ENCODE assay signal across 27 cellular contexts in genomic region chr7:37392673-37393017, GRCh38. TPM values are rescaled to one million over a fixed set of nuclear protein-coding genes. Genes with fewer than 3 reads are reported as not detected.
A peak's percentile ranks its signal among the peaks of the same experiment; 100 is the strongest.
DNase-seq lines count a peak whose midpoint lies in the region; ATAC-seq and TF ChIP-seq lines count a peak whose summit lies in the region.
"Had no signal": no experiment of that assay in that cellular context is flagged by ENCODE, and none has a peak within 500 bp of the region (broad histone marks: within the 10 kb centered on the region; RNA-seq: fewer than 3 reads in every experiment).

No MANE protein-coding gene starts in this region.

- peak overlapping the region; percentile 89 for H3K27ac Mint-ChIP-seq in dendritic cell treated with granulocyte-macrophage colony-stimulating factor and Interleukin-4, amounts not matched to agents 40 ng/mL and 50 ng/mL, for 4 days
- peak overlapping the region in 5 of 9 donors; percentile 2 to 82 (median 73) for H3K27ac Mint-ChIP-seq in naive thymus-derived CD4-positive, alpha-beta T cell
- H3K27ac Mint-ChIP-seq: activated CD8-positive, alpha-beta T cell treated with anti-CD3 and anti-CD28 coated beads for 36 hours had no signal

- peaks cover 17% of the 10 kb centered on the region for H3K4me1 ChIP-seq in BLaER1
- peaks cover 0 to 21% of the 10 kb centered on the region in 2 donors for H3K4me1 ChIP-seq in naive thymus-derived CD4-positive, alpha-beta T cell (ENCODE audit: control insufficient read depth in 2 of 2, insufficient read depth in 2 of 2, low read length in 2 of 2)
- H3K4me1 ChIP-seq: BE2C, foreskin keratinocyte had no signal

- POLR2A ChIA-PET in naive thymus-derived CD4-positive, alpha-beta T cell (lab: Charles Lee) = no interaction called here

- H3K9ac ChIP-seq in BLaER1 = no peak overlapping the region
- H3K9ac ChIP-seq: GM23248 had no signal

- H3K4me3 ChIP-seq in BLaER1 (no peak overlapping the region), HL-60 (replicated peaks; ENCODE audit: insufficient read depth, low read length) (no peak overlapping the region)
- no peak overlapping the region for H3K4me3 ChIP-seq in naive thymus-derived CD4-positive, alpha-beta T cell (ENCODE audit: low read length)
- H3K4me3 ChIP-seq: GM23248, hepatocyte had no signal

- DNase-seq in HL-60 (ENCODE audit: low read depth in 1 of 2, low spot score in 1 of 2) = no peak
- no peak for DNase-seq in naive thymus-derived CD4-positive, alpha-beta T cell
- DNase-seq in NCI-H128 (lab: John Stamatoyannopoulos, UW; ENCODE audit: unreplicated experiment) = no peak
- DNase-seq in stimulated activated naive CD4-positive, alpha-beta T cell (lab: John Stamatoyannopoulos, UW) = no peak
- DNase-seq in pons (ENCODE audit: low spot score) = no peak
- DNase-seq: activated CD8-positive, alpha-beta T cell treated with anti-CD3 and anti-CD28 coated beads for 36 hours; activated effector memory CD4-positive, alpha-beta T cell treated with Interleukin-2 at 50 U/mL for 16 hours; BE2C; COR-L47; effector memory CD8-positive, alpha-beta T cell; foreskin keratinocyte; GM23248; Karpas-422; naive thymus-derived CD8-positive, alpha-beta T cell; NCI-H1436 treated with DMSO at 0.1 percent for 48 hours; NCI-H2107; NCI-H774; small intestine; stimulated activated CD4-positive, alpha-beta T cell treated with anti-CD3 and anti-CD28 coated beads, Interleukin-2, amount 100 ng/mL, for 24 hours; T-cell had no signal

- TF ChIP-seq CTCF in HL-60 (IDR thresholded peaks at IDR 0.05; ENCODE audit: insufficient read depth, low read length) = no peak

- peaks cover 10% of the 10 kb centered on the region for H3K36me3 Mint-ChIP-seq in dendritic cell treated with granulocyte-macrophage colony-stimulating factor and Interleukin-4, amounts not matched to agents 40 ng/mL and 50 ng/mL, for 4 days (ENCODE audit: low read depth)
- peaks cover 0 to 14% (median 0%) of the 10 kb centered on the region in 5 donors for H3K36me3 Mint-ChIP-seq in naive thymus-derived CD4-positive, alpha-beta T cell

- H3K4me2 ChIP-seq in BLaER1 = peak overlapping the region; percentile 32
- H3K4me2 ChIP-seq: hepatocyte had no signal

- H3K9me3 ChIP-seq in BLaER1 = no peaks in the 10 kb centered on the region
- no peaks in the 10 kb centered on the region for H3K9me3 ChIP-seq in naive thymus-derived CD4-positive, alpha-beta T cell (ENCODE audit: control insufficient read depth in 2 of 3, low read length in 3 of 3)
- H3K9me3 ChIP-seq: BE2C had no signal

- 0 out of 2 replicates have a peak, but pooled peaks cover 7% of the 10 kb centered on the region for H4K20me1 ChIP-seq in BLaER1

- H3K27me3 Mint-ChIP-seq in dendritic cell treated with granulocyte-macrophage colony-stimulating factor and Interleukin-4, amounts not matched to agents 40 ng/mL and 50 ng/mL, for 4 days = no peaks in the 10 kb centered on the region
- H3K27me3 Mint-ChIP-seq in naive thymus-derived CD4-positive, alpha-beta T cell = no peaks in the 10 kb centered on the region
- H3K27me3 Mint-ChIP-seq: activated CD8-positive, alpha-beta T cell treated with anti-CD3 and anti-CD28 coated beads for 36 hours; effector memory CD8-positive, alpha-beta T cell; naive thymus-derived CD8-positive, alpha-beta T cell; T-cell had no signal

- CTCF ChIA-PET in naive thymus-derived CD4-positive, alpha-beta T cell (lab: Charles Lee) = interaction anchor here (0.9 kb wide), 1 partner anchor 119 kb away, joined by 3 read pairs; no protein-coding TSS in a partner anchor

- H3K4me3 Mint-ChIP-seq in dendritic cell treated with granulocyte-macrophage colony-stimulating factor and Interleukin-4, amounts not matched to agents 40 ng/mL and 50 ng/mL, for 4 days = peak overlapping the region; percentile 30
- peak overlapping the region in 3 of 10 donors; percentile 46 to 60 (median 56) for H3K4me3 Mint-ChIP-seq in naive thymus-derived CD4-positive, alpha-beta T cell
- H3K4me3 Mint-ChIP-seq: activated CD8-positive, alpha-beta T cell treated with anti-CD3 and anti-CD28 coated beads for 36 hours; effector memory CD8-positive, alpha-beta T cell had no signal

- H3K36me3 ChIP-seq in BLaER1 = no peaks in the 10 kb centered on the region
- no peaks in the 10 kb centered on the region for H3K36me3 ChIP-seq in naive thymus-derived CD4-positive, alpha-beta T cell (ENCODE audit: control insufficient read depth in 2 of 3, insufficient read depth in 3 of 3, low read length in 3 of 3)
- H3K36me3 ChIP-seq: BE2C had no signal

- no peak overlapping the region for H3K27ac ChIP-seq in BLaER1
- H3K27ac ChIP-seq in HL-60 (replicated peaks) = peak overlapping the region; percentile 63
- no peak overlapping the region for H3K27ac ChIP-seq in naive thymus-derived CD4-positive, alpha-beta T cell (ENCODE audit: low read depth, low read length)
- H3K27ac ChIP-seq: foreskin keratinocyte, GM23248, hepatocyte, RWPE1 had no signal

- H3K4me1 Mint-ChIP-seq in dendritic cell treated with granulocyte-macrophage colony-stimulating factor and Interleukin-4, amounts not matched to agents 40 ng/mL and 50 ng/mL, for 4 days (ENCODE audit: low read depth) = peaks cover 81% of the 10 kb centered on the region
- peaks cover 41 to 84% (median 66%) of the 10 kb centered on the region in 7 donors for H3K4me1 Mint-ChIP-seq in naive thymus-derived CD4-positive, alpha-beta T cell

- H3K27me3 ChIP-seq in BLaER1 = no peaks in the 10 kb centered on the region
- H3K27me3 ChIP-seq in HL-60 (ENCODE audit: insufficient read depth, poor library complexity, severe bottlenecking) = no peaks in the 10 kb centered on the region
- H3K27me3 ChIP-seq in naive thymus-derived CD4-positive, alpha-beta T cell (ENCODE audit: control insufficient read depth in 2 of 2, insufficient read depth in 2 of 2, low read length in 2 of 2) = no peaks in the 10 kb centered on the region
- H3K27me3 ChIP-seq: BE2C, foreskin keratinocyte, hepatocyte had no signal

- H3K9me3 Mint-ChIP-seq in dendritic cell treated with granulocyte-macrophage colony-stimulating factor and Interleukin-4, amounts not matched to agents 40 ng/mL and 50 ng/mL, for 4 days = no peaks in the 10 kb centered on the region
- H3K9me3 Mint-ChIP-seq in naive thymus-derived CD4-positive, alpha-beta T cell = no peaks in the 10 kb centered on the region
- H3K9me3 Mint-ChIP-seq: activated CD8-positive, alpha-beta T cell treated with anti-CD3 and anti-CD28 coated beads for 36 hours; effector memory CD8-positive, alpha-beta T cell; naive thymus-derived CD8-positive, alpha-beta T cell; T-cell had no signal

- no peak for ATAC-seq in naive thymus-derived CD4-positive, alpha-beta T cell
- no peak for ATAC-seq in GM21528 (IDR thresholded peaks at IDR 0.05; ENCODE audit: low FRiP score, unreplicated experiment)
- ATAC-seq: activated CD4-positive, CD25-positive, alpha-beta regulatory T cell treated with anti-CD3 and anti-CD28 coated beads, Interleukin-2, amount 50 U/mL, for 24 hours; activated CD8-positive, alpha-beta T cell treated with anti-CD3 and anti-CD28 coated beads for 36 hours; effector memory CD8-positive, alpha-beta T cell; esophagus mucosa; foreskin keratinocyte; T-cell had no signal

- intact Hi-C loops in dendritic cell treated with granulocyte-macrophage colony-stimulating factor and Interleukin-4, amounts not matched to agents 40 ng/mL and 50 ng/mL, for 4 days (cut with micrococcal nuclease) = loop anchor here (2.0 to 5.0 kb wide), 3 partner anchors 18 to 55 kb away; partner anchors contain the start of gene ELMO1
- intact Hi-C loops in naive thymus-derived CD4-positive, alpha-beta T cell (cut with micrococcal nuclease) = no loop called here

RNA-seq across cellular contexts. Expression of gene ELMO1, which starts 56.0 kb away (rescaled TPM):
- 100 to 1,000 TPM; 119 to 160 (median 126) TPM for total RNA-seq in naive thymus-derived CD4-positive, alpha-beta T cell
- 100 to 1,000 TPM in 1 of 2 donors, 10 to 100 TPM in 1; 63.6 to 101 TPM for polyA plus RNA-seq in naive thymus-derived CD4-positive, alpha-beta T cell
- total RNA-seq: foreskin keratinocyte, GM23248 had no signal
- polyA plus RNA-seq: foreskin keratinocyte, GM23248 had no signal
